ENCODE assay signal across 9 cellular contexts in genomic region chr6:138082232-138082631, GRCh38.
"Had no signal": no experiment of that assay in that cellular context is flagged by ENCODE, and none has a peak within 500 bp of the region (broad histone marks: within the 10 kb centered on the region; RNA-seq: fewer than 3 reads in every experiment).

No MANE protein-coding gene starts in this region.

- DNase-seq: GM23248, GOT3, H7, H9, HCEC 1CT, HFFc6 had no signal

- H3K36me3 ChIP-seq: HAP-1 had no signal

- H3K4me3 Mint-ChIP-seq: GM23338, H9, HFFc6 had no signal

- H3K27ac Mint-ChIP-seq: GM23338, H9, HFFc6 had no signal

- H3K27ac ChIP-seq: GM23248 had no signal

- H3K4me1 ChIP-seq: HAP-1 had no signal

- H3K9me3 ChIP-seq: HAP-1 had no signal

- ATAC-seq: GM23338, HCT116 had no signal

- H3K4me3 ChIP-seq: GM23248, GM23338, HAP-1 had no signal
